Comparison of ENCODE assay signal across 16 cellular contexts in the genomic region with DNA sequence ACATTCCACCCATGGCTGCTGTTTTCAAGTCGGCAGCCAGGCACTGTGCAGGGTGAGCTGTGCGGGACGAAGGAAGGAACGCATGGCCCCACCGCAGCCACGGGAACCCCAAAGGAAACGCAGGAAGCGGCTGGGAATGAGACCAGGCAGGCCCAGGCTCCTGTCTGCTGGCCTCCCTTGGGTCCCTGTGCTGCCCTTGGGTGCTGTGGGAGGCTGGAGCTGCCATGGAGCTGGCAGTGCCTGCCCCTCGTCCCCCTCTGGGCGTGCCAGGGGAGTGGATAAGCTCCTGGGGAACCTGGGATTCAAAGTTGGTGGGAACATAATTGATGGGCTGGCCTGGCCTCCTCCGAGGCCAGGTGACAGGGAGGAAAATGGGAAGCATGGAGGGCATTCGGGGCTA. TPM values are rescaled to one million over a fixed set of nuclear protein-coding genes. Genes with fewer than 3 reads are reported as not detected.
DNase-seq lines count a peak whose midpoint lies in the region; ATAC-seq and TF ChIP-seq lines count a peak whose summit lies in the region.
"Had no signal": no experiment of that assay in that cellular context is flagged by ENCODE, and none has a peak within 500 bp of the region (broad histone marks: within the 10 kb centered on the region; RNA-seq: fewer than 3 reads in every experiment).

No MANE protein-coding gene starts in this region.

- H3K36me3 Mint-ChIP-seq in type B pancreatic cell, result no peaks in the 10 kb centered on the region
- H3K36me3 Mint-ChIP-seq: CD8-positive, alpha-beta memory T cell had no signal

- no peak overlapping the region for H3K27ac Mint-ChIP-seq in type B pancreatic cell
- H3K27ac Mint-ChIP-seq: CD8-positive, alpha-beta memory T cell had no signal

- H3K36me3 ChIP-seq in lower lobe of right lung, result no peaks in the 10 kb centered on the region
- H3K36me3 ChIP-seq: BLaER1 had no signal

- no peak overlapping the region for H3K27ac ChIP-seq in lower lobe of right lung
- H3K27ac ChIP-seq: BLaER1 had no signal

- no peaks in the 10 kb centered on the region for H3K4me1 Mint-ChIP-seq in type B pancreatic cell (ENCODE audit: unreplicated experiment)

- H3K4me3 ChIP-seq in lower lobe of right lung, result no peak overlapping the region
- H3K4me3 ChIP-seq: BLaER1 had no signal

- H3K27me3 ChIP-seq in lower lobe of right lung (ENCODE audit: low read depth), result peaks cover 5% of the 10 kb centered on the region
- H3K27me3 ChIP-seq: BLaER1 had no signal

- H3K27me3 Mint-ChIP-seq in type B pancreatic cell, result peaks cover 3% of the 10 kb centered on the region

- no peaks in the 10 kb centered on the region for H3K4me1 ChIP-seq in lower lobe of right lung

- intact Hi-C loops in lower lobe of right lung (cut with DNase I), result no loop called here

- H3K9me3 Mint-ChIP-seq in type B pancreatic cell, result peaks cover 5% of the 10 kb centered on the region

- TF ChIP-seq CTCF in lower lobe of right lung (IDR thresholded peaks at IDR 0.05) (no peak), type B pancreatic cell (conservative IDR thresholded peaks at IDR 0.05) (no peak)

- ATAC-seq in lower lobe of right lung (no peak), HG03159 (IDR thresholded peaks at IDR 0.05; ENCODE audit: unreplicated experiment) (no peak)
- ATAC-seq: HCT116 had no signal

- no peak overlapping the region for H3K4me3 Mint-ChIP-seq in type B pancreatic cell
- H3K4me3 Mint-ChIP-seq: CD8-positive, alpha-beta memory T cell had no signal

- peaks cover 7% of the 10 kb centered on the region for H3K9me3 ChIP-seq in lower lobe of right lung

- peak; percentile 60 for DNase-seq in COR-L47 (lab: John Stamatoyannopoulos, UW)
- peak; percentile 49 for DNase-seq in NCI-H69 (lab: John Stamatoyannopoulos, UW)
- DNase-seq in lower lobe of right lung, result peak; percentile 35
- DNase-seq in stimulated activated CD8-positive, alpha-beta memory T cell treated with anti-CD3 and anti-CD28 coated beads, Interleukin-4, amount 100 ng/mL, for 48 hours, result peak; percentile 14
- no peak for DNase-seq in type B pancreatic cell (ENCODE audit: extremely low spot score, unreplicated experiment)
- DNase-seq in NCI-H187 treated with DMSO at 0.1 percent for 48 hours (lab: John Stamatoyannopoulos, UW), result no peak
- DNase-seq: 8988T; AML-193; CD8-positive, alpha-beta memory T cell; DMS79; IMR-90 had no signal

RNA-seq across cellular contexts. Expression of gene KRTAP10-4, which starts 5.3 kb away (rescaled TPM):
- not detected for total RNA-seq in lower lobe of right lung
- total RNA-seq in type B pancreatic cell (ENCODE audit: low replicate concordance), result not detected in 2 replicates
- total RNA-seq: CD8-positive, alpha-beta memory T cell; G401; HT-29; IMR-90 had no signal

RNA-seq across cellular contexts. Expression of gene KRTAP10-3, which starts 9.7 kb away (rescaled TPM):
- not detected for total RNA-seq in lower lobe of right lung
- total RNA-seq in type B pancreatic cell (ENCODE audit: low replicate concordance), result not detected in 2 replicates
- total RNA-seq: CD8-positive, alpha-beta memory T cell; G401; HT-29; IMR-90 had no signal

RNA-seq across cellular contexts. Expression of gene KRTAP10-5, which starts 12.1 kb away (rescaled TPM):
- total RNA-seq in lower lobe of right lung (not detected), type B pancreatic cell (ENCODE audit: low replicate concordance) (not detected in 2 replicates)
- total RNA-seq: CD8-positive, alpha-beta memory T cell; G401; HT-29; IMR-90 had no signal

RNA-seq across cellular contexts. Expression of gene KRTAP10-2, which starts 17.0 kb away (rescaled TPM):
- not detected for total RNA-seq in lower lobe of right lung
- not detected in 2 replicates for total RNA-seq in type B pancreatic cell (ENCODE audit: low replicate concordance)
- total RNA-seq: CD8-positive, alpha-beta memory T cell; G401; HT-29; IMR-90 had no signal

RNA-seq across cellular contexts. Expression of gene KRTAP10-6, which starts 24.0 kb away (rescaled TPM):
- total RNA-seq in lower lobe of right lung (not detected), type B pancreatic cell (ENCODE audit: low replicate concordance) (not detected in 2 replicates)
- total RNA-seq: CD8-positive, alpha-beta memory T cell; G401; HT-29; IMR-90 had no signal

Comparison
In these comparisons a context has a peak if more than half of its experiments do, and no peak if none do; other contexts are left out.
1. DNase-seq: peak in COR-L47 (single experiment), NCI-H69 (single experiment), lower lobe of right lung (single experiment) and stimulated activated CD8-positive, alpha-beta memory T cell treated with anti-CD3 and anti-CD28 coated beads, Interleukin-4, amount 100 ng/mL, for 48 hours (single experiment); none in type B pancreatic cell (single experiment) and NCI-H187 treated with DMSO at 0.1 percent for 48 hours (single experiment).